Comparison of ENCODE assay signal across 9 cellular contexts in genomic region chr7:29955799-29956476, GRCh38. TPM values are rescaled to one million over a fixed set of nuclear protein-coding genes. Genes with fewer than 3 reads are reported as not detected.
DNase-seq lines count a peak whose midpoint lies in the region; ATAC-seq and TF ChIP-seq lines count a peak whose summit lies in the region.
"Had no signal": no experiment of that assay in that cellular context is flagged by ENCODE, and none has a peak within 500 bp of the region (broad histone marks: within the 10 kb centered on the region; RNA-seq: fewer than 3 reads in every experiment).

No MANE protein-coding gene starts in this region.

- no peak overlapping the region for H3K4me2 ChIP-seq in mesenchymal stem cell (ENCODE audit: low read length, poor library complexity, severe bottlenecking)
- H3K4me2 ChIP-seq in osteoblast (ENCODE audit: insufficient read depth, low read length): no peak overlapping the region

- H3K18ac ChIP-seq in mesenchymal stem cell (ENCODE audit: low read depth in 1 of 2, low read length in 2 of 2): no peak overlapping the region

- H3K4ac ChIP-seq in mesenchymal stem cell (ENCODE audit: low read depth in 1 of 2, low read length in 2 of 2): no peak overlapping the region

- peaks cover 9% of the 10 kb centered on the region for H3K4me1 ChIP-seq in mesenchymal stem cell (ENCODE audit: control insufficient read depth, insufficient read depth, low read depth, low read length)
- H3K4me1 ChIP-seq in osteoblast (ENCODE audit: insufficient read depth, low read length): no peaks in the 10 kb centered on the region

- no peak overlapping the region for H2BK15ac ChIP-seq in mesenchymal stem cell (ENCODE audit: low read depth, poor library complexity, severe bottlenecking)

- peaks cover 6% of the 10 kb centered on the region for H4K20me1 ChIP-seq in osteoblast (ENCODE audit: insufficient read depth, low read length)

- H2AFZ ChIP-seq in mesenchymal stem cell (ENCODE audit: low read depth, low read length): no peak overlapping the region
- no peak overlapping the region for H2AFZ ChIP-seq in osteoblast (ENCODE audit: low read length)

- H2BK120ac ChIP-seq in mesenchymal stem cell (ENCODE audit: low read depth, low read length): no peak overlapping the region

- peaks cover 30% of the 10 kb centered on the region for H3K79me2 ChIP-seq in osteoblast (ENCODE audit: insufficient read depth, low read length)

- H3K4me3 ChIP-seq in mesenchymal stem cell (ENCODE audit: insufficient read depth in 1 of 2, low read depth in 1 of 2, low read length in 2 of 2) (no peak overlapping the region), osteoblast (ENCODE audit: insufficient read depth, low read length) (no peak overlapping the region)

- no peak overlapping the region for H2BK5ac ChIP-seq in mesenchymal stem cell (ENCODE audit: low read depth, low read length, poor library complexity, severe bottlenecking)

- ATAC-seq in GM18511 (IDR thresholded peaks at IDR 0.05; ENCODE audit: unreplicated experiment) (peak; percentile 75), GM21723 (IDR thresholded peaks at IDR 0.05; ENCODE audit: unreplicated experiment) (peak; percentile 84)

- WGBS in mesenchymal stem cell: 89% methylated on average over 7 of the region's 7 CpGs

- H3K9me3 ChIP-seq in mesenchymal stem cell (ENCODE audit: control insufficient read depth, low read length) (no peaks in the 10 kb centered on the region), osteoblast (ENCODE audit: low read depth, low read length) (no peaks in the 10 kb centered on the region)

- no peak overlapping the region for H3K23ac ChIP-seq in mesenchymal stem cell (ENCODE audit: low read length in 2 of 2)

- H4K8ac ChIP-seq in mesenchymal stem cell (ENCODE audit: low read length): no peak overlapping the region

- DNase-seq in NOMO-1 (lab: John Stamatoyannopoulos, UW; ENCODE audit: unreplicated experiment in 2 of 2) (peak; percentile 89 to 90), mesenchymal stem cell (no peak), NK-92 (lab: John Stamatoyannopoulos, UW; ENCODE audit: unreplicated experiment) (no peak), LoVo (ENCODE audit: low spot score) (no peak), NCI-H2081 (lab: John Stamatoyannopoulos, UW) (no peak), osteoblast (ENCODE audit: insufficient read length, low spot score, missing footprints) (no peak)

- no peak overlapping the region for H4K91ac ChIP-seq in mesenchymal stem cell (ENCODE audit: low read length)

- H3K27ac ChIP-seq in mesenchymal stem cell (ENCODE audit: low read length, poor library complexity, severe bottlenecking): no peak overlapping the region
- H3K27ac ChIP-seq in osteoblast (ENCODE audit: low read depth, low read length): no peak overlapping the region
- H3K27ac ChIP-seq: VCaP had no signal

- H3K27me3 ChIP-seq in mesenchymal stem cell (ENCODE audit: control insufficient read depth in 1 of 2, insufficient read depth in 1 of 2, low read length in 2 of 2) (no peaks in the 10 kb centered on the region), osteoblast (ENCODE audit: insufficient read depth, low read length) (no peaks in the 10 kb centered on the region)

- H2BK12ac ChIP-seq in mesenchymal stem cell (ENCODE audit: low read length in 2 of 2): no peak overlapping the region

- H3K79me1 ChIP-seq in mesenchymal stem cell (replicated peaks; ENCODE audit: low read length, poor library complexity, severe bottlenecking): peaks cover 48% of the 10 kb centered on the region

- peaks cover 24 to 62% of the 10 kb centered on the region in 2 experiments for H3K36me3 ChIP-seq in mesenchymal stem cell (ENCODE audit: control insufficient read depth in 1 of 2, insufficient read depth in 2 of 2, low read depth in 1 of 2, low read length in 2 of 2)
- H3K36me3 ChIP-seq in osteoblast (ENCODE audit: insufficient read depth, low read length): peaks cover 25% of the 10 kb centered on the region

- H2AK5ac ChIP-seq in mesenchymal stem cell (ENCODE audit: low read length, severe bottlenecking): no peak overlapping the region

- H3K14ac ChIP-seq in mesenchymal stem cell (ENCODE audit: low read length in 2 of 2): peak overlapping the region in 1 of 2 experiments; percentile 59

- no peak for TF ChIP-seq CTCF in osteoblast (IDR thresholded peaks at IDR 0.05; ENCODE audit: extremely low read depth, low read depth, low read length)

- H3K9ac ChIP-seq in mesenchymal stem cell (ENCODE audit: low read length): peak overlapping the region; percentile 24

RNA-seq across cellular contexts. Expression of gene SCRN1, which starts 33.7 kb away (rescaled TPM):
- polyA plus RNA-seq in mesenchymal stem cell (2013, experiment 1 of 2): 89.2 TPM
- 86.9 TPM for polyA plus RNA-seq in mesenchymal stem cell (2013, experiment 2 of 2)
- total RNA-seq in osteoblast: 45.6 and 50.1 TPM in 2 replicates

Comparison
In these comparisons a context has a peak if more than half of its experiments do, and no peak if none do; other contexts are left out.
1. DNase-seq: peak in NOMO-1 (2 of 2); none in mesenchymal stem cell (single experiment), NK-92 (single experiment), LoVo (single experiment), NCI-H2081 (0 of 2) and osteoblast (single experiment).